Comparison of ENCODE assay signal across 24 cellular contexts in the genomic region with DNA sequence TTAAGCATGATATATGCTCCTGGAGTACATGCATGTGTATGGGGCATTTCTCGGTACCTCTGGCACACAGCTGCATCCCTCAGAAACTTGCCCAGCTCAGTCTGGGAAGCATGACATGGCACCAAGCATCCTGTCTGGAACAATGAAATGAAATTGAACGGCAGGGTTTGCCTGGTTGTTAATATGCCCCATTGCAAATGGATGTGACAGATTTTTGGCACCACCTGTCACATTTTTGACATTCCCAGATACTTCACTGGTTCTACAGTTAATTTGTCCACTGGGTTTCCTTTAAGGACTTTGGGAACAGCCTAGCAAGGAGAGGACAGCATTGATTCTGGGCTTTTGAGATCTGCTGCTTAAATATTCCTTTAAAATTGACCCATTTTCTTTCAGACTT.
"Had no signal": no experiment of that assay in that cellular context is flagged by ENCODE, and none has a peak within 500 bp of the region (broad histone marks: within the 10 kb centered on the region; RNA-seq: fewer than 3 reads in every experiment).

No MANE protein-coding gene starts in this region.

- DNase-seq: activated CD4-positive, alpha-beta T cell treated with anti-CD3 and anti-CD28 coated beads, Interleukin-2, amount 10 ng/mL, durations not matched to agents 7 days and 5 days; activated CD4-positive, CD25-positive, alpha-beta regulatory T cell treated with anti-CD3 and anti-CD28 coated beads, Interleukin-2, amount 50 U/mL, for 72 hours; activated CD8-positive, alpha-beta T cell treated with anti-CD3 and anti-CD28 coated beads for 36 hours; activated naive CD8-positive, alpha-beta T cell treated with anti-CD3 and anti-CD28 coated beads, Interleukin-2, amount 50 U/mL, for 24 hours; activated T-cell treated with anti-CD3 and anti-CD28 coated beads, Interleukin-2, amount 50 U/mL, for 4 hours; amygdala; central memory CD4-positive, alpha-beta T cell; effector CD8-positive, alpha-beta T cell; glutamatergic neuron; left cardiac atrium; naive thymus-derived CD8-positive, alpha-beta T cell; occipital lobe; right cardiac atrium; spleen; stimulated activated naive CD4-positive, alpha-beta T cell; T-helper 17 cell; tibial artery; upper lobe of right lung had no signal

- H3K4me2 ChIP-seq: neural progenitor cell had no signal

- H3K4me3 Mint-ChIP-seq: activated CD4-positive, alpha-beta T cell treated with anti-CD3 and anti-CD28 coated beads, Interleukin-2, amount 10 ng/mL, durations not matched to agents 7 days and 5 days; activated CD8-positive, alpha-beta T cell treated with anti-CD3 and anti-CD28 coated beads for 36 hours; activated naive CD4-positive, alpha-beta T cell treated with anti-CD3 and anti-CD28 coated beads, Interleukin-2, amount 50 U/mL, for 24 hours; activated naive CD8-positive, alpha-beta T cell treated with anti-CD3 and anti-CD28 coated beads, Interleukin-2, amount 50 U/mL, for 24 hours; activated T-cell treated with anti-CD3 and anti-CD28 coated beads, Interleukin-2, amount 50 U/mL, for 4 hours; memory B cell; naive thymus-derived CD8-positive, alpha-beta T cell; neural progenitor cell; T-helper 17 cell had no signal

- H3K27ac ChIP-seq: breast epithelium, neural progenitor cell, spleen, suprapubic skin, tibial artery, upper lobe of right lung had no signal

- H2AFZ ChIP-seq: neural progenitor cell had no signal

- H3K9me3 Mint-ChIP-seq: activated CD4-positive, alpha-beta T cell treated with anti-CD3 and anti-CD28 coated beads, Interleukin-2, amount 10 ng/mL, durations not matched to agents 7 days and 5 days; activated CD8-positive, alpha-beta T cell treated with anti-CD3 and anti-CD28 coated beads for 36 hours; activated naive CD4-positive, alpha-beta T cell treated with anti-CD3 and anti-CD28 coated beads, Interleukin-2, amount 50 U/mL, for 24 hours; activated naive CD8-positive, alpha-beta T cell treated with anti-CD3 and anti-CD28 coated beads, Interleukin-2, amount 50 U/mL, for 24 hours; activated T-cell treated with anti-CD3 and anti-CD28 coated beads, Interleukin-2, amount 50 U/mL, for 4 hours; activated T-helper 2 cell treated with anti-CD3 and anti-CD28 coated beads, Interferon-gamma antibody, Interleukin-2, Interleukin-4, amounts not matched to agents 10 μg/mL and 5 μg/mL and 100 μg/mL, durations not matched to agents 14 hours and 24 hours and 36 hours; memory B cell; naive thymus-derived CD8-positive, alpha-beta T cell; neural progenitor cell had no signal

- H3K36me3 ChIP-seq: breast epithelium, neural progenitor cell, spleen, suprapubic skin, tibial artery, upper lobe of right lung had no signal

- H3K27me3 ChIP-seq: breast epithelium, neural progenitor cell, spleen, suprapubic skin, tibial artery, upper lobe of right lung had no signal

- H3K36me3 Mint-ChIP-seq: activated naive CD4-positive, alpha-beta T cell treated with anti-CD3 and anti-CD28 coated beads, Interleukin-2, amount 50 U/mL, for 24 hours; memory B cell; naive thymus-derived CD8-positive, alpha-beta T cell; neural progenitor cell had no signal

- H3K4me1 Mint-ChIP-seq: activated CD4-positive, alpha-beta T cell treated with anti-CD3 and anti-CD28 coated beads, Interleukin-2, amount 10 ng/mL, durations not matched to agents 7 days and 5 days; activated naive CD4-positive, alpha-beta T cell treated with anti-CD3 and anti-CD28 coated beads, Interleukin-2, amount 50 U/mL, for 24 hours; activated naive CD8-positive, alpha-beta T cell treated with anti-CD3 and anti-CD28 coated beads, Interleukin-2, amount 50 U/mL, for 24 hours; memory B cell; naive thymus-derived CD8-positive, alpha-beta T cell; T-helper 17 cell had no signal

- H3K9ac ChIP-seq: neural progenitor cell had no signal

- H3K4me1 ChIP-seq: breast epithelium, neural progenitor cell, spleen, suprapubic skin, tibial artery had no signal

- H3K4me3 ChIP-seq: breast epithelium, neural progenitor cell, spleen, suprapubic skin, tibial artery, upper lobe of right lung had no signal

- ATAC-seq: activated CD8-positive, alpha-beta T cell treated with anti-CD3 and anti-CD28 coated beads for 36 hours; activated naive CD8-positive, alpha-beta T cell treated with anti-CD3 and anti-CD28 coated beads, Interleukin-2, amount 50 U/mL, for 24 hours; activated T-cell treated with anti-CD3 and anti-CD28 coated beads, Interleukin-2, amount 50 U/mL, for 4 hours; left cardiac atrium; naive thymus-derived CD8-positive, alpha-beta T cell; right cardiac atrium; T-helper 17 cell; upper lobe of right lung had no signal

- H3K27me3 Mint-ChIP-seq: activated CD4-positive, alpha-beta T cell treated with anti-CD3 and anti-CD28 coated beads, Interleukin-2, amount 10 ng/mL, durations not matched to agents 7 days and 5 days; activated CD8-positive, alpha-beta T cell treated with anti-CD3 and anti-CD28 coated beads for 36 hours; activated naive CD8-positive, alpha-beta T cell treated with anti-CD3 and anti-CD28 coated beads, Interleukin-2, amount 50 U/mL, for 24 hours; memory B cell; T-helper 17 cell had no signal

- H3K9me3 ChIP-seq: breast epithelium, spleen, suprapubic skin, tibial artery, upper lobe of right lung had no signal

- H3K27ac Mint-ChIP-seq: activated CD4-positive, alpha-beta T cell treated with anti-CD3 and anti-CD28 coated beads, Interleukin-2, amount 10 ng/mL, durations not matched to agents 7 days and 5 days; activated CD8-positive, alpha-beta T cell treated with anti-CD3 and anti-CD28 coated beads for 36 hours; activated naive CD4-positive, alpha-beta T cell treated with anti-CD3 and anti-CD28 coated beads, Interleukin-2, amount 50 U/mL, for 24 hours; activated naive CD8-positive, alpha-beta T cell treated with anti-CD3 and anti-CD28 coated beads, Interleukin-2, amount 50 U/mL, for 24 hours; activated T-helper 2 cell treated with anti-CD3 and anti-CD28 coated beads, Interferon-gamma antibody, Interleukin-2, Interleukin-4, amounts not matched to agents 10 μg/mL and 5 μg/mL and 100 μg/mL, durations not matched to agents 14 hours and 24 hours and 36 hours; memory B cell; naive thymus-derived CD8-positive, alpha-beta T cell; neural progenitor cell; T-helper 17 cell had no signal
